In the genomic region with DNA sequence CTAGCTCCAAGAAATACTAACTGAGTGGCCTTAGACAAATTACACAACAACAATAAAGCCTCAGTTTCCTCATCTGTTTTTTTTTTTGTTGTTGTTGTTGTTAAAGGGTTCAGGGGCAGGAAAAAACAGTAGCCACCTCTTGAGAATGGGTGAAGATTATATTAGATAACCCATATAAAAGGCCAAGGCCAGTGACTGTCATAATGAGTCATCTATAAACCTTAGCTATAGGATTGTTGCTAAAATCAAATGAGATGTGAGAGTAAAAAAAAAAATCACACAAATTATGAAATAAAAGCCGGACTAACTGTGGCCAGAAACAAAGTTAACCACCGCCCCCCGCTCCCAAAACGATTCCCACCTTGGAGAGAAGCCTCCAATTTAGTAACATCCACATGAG, we compare ENCODE assay signal across 8 cellular contexts. TPM values are rescaled to one million over a fixed set of nuclear protein-coding genes. Genes with fewer than 3 reads are reported as not detected.
DNase-seq lines count a peak whose midpoint lies in the region; ATAC-seq and TF ChIP-seq lines count a peak whose summit lies in the region.

No MANE protein-coding gene starts in this region.

- H3K27me3 ChIP-seq in psoas muscle (ENCODE audit: insufficient read depth in 3 of 3, low read length in 2 of 3), result no peaks in the 10 kb centered on the region

- peak overlapping the region; percentile 89 for H3K27ac ChIP-seq in psoas muscle

- peak overlapping the region; percentile 62 for H3K4me3 ChIP-seq in epithelial cell of proximal tubule (ENCODE audit: low read depth, low read length)
- H3K4me3 ChIP-seq in psoas muscle, result peak overlapping the region; percentile 78

- peaks cover 39% of the 10 kb centered on the region for H3K4me1 ChIP-seq in ES-I3 (ENCODE audit: insufficient read depth, low read length)
- H3K4me1 ChIP-seq in psoas muscle, result peaks cover 43% of the 10 kb centered on the region

- H3K9me3 ChIP-seq in ES-I3 (ENCODE audit: control insufficient read depth, insufficient read depth, low read length) (no peaks in the 10 kb centered on the region), psoas muscle (no peaks in the 10 kb centered on the region)

- intact Hi-C loops in psoas muscle (cut with DNase I), result no loop called here

- 48 to 56% (median 48%) methylated on average over 4 of the region's 4 CpGs for WGBS in psoas muscle, 3 donors

- peak overlapping the region; percentile 78; the same call in 1 of the 2 replicates for H3K9ac ChIP-seq in ES-I3 (ENCODE audit: low read depth, low read length)

- peak; percentile 71 for DNase-seq in RKO (ENCODE audit: low spot score)
- DNase-seq in epithelial cell of proximal tubule (ENCODE audit: low read depth), result no peak
- no peak for DNase-seq in psoas muscle
- DNase-seq in left lobe of liver (ENCODE audit: low spot score), result no peak
- DNase-seq in HuH-7 (ENCODE audit: low spot score), result no peak
- DNase-seq in central memory CD4-positive, alpha-beta T cell, result no peak

- ATAC-seq in psoas muscle, result no peak
- no peak for ATAC-seq in left lobe of liver
- ATAC-seq in HG02852 (IDR thresholded peaks at IDR 0.05; ENCODE audit: unreplicated experiment), result no peak

- TF ChIP-seq CTCF in epithelial cell of proximal tubule (conservative IDR thresholded peaks at IDR 0.05; ENCODE audit: low read depth, low read length) (no peak), psoas muscle (IDR thresholded peaks at IDR 0.05) (no peak)

- H3K36me3 ChIP-seq in ES-I3 (ENCODE audit: insufficient read depth, low read length) (peaks cover 5% of the 10 kb centered on the region; the same call in 1 of the 2 replicates), psoas muscle (ENCODE audit: insufficient read depth in 1 of 2, low read depth in 1 of 2) (peaks cover 0 to 15% of the 10 kb centered on the region in 2 donors)

RNA-seq across cellular contexts. Expression of gene NAA25, which starts 1.3 kb away (rescaled TPM):
- total RNA-seq in epithelial cell of proximal tubule (11.8 and 18.7 TPM in 2 replicates), psoas muscle (10 to 100 TPM; 28.1 to 46.5 (median 42.0) TPM), left lobe of liver (7.6 TPM)
- 10 to 100 TPM; 10.9 to 27.3 (median 12.3) TPM for polyA plus RNA-seq in psoas muscle

RNA-seq across cellular contexts. Expression of gene TRAFD1, which starts 18.1 kb away (rescaled TPM):
- 19.0 and 29.4 TPM in 2 replicates for total RNA-seq in epithelial cell of proximal tubule
- total RNA-seq in psoas muscle, result 10 to 100 TPM; 10.1 to 21.0 (median 18.0) TPM
- 10 to 100 TPM in 1 of 3 donors, 1 to 10 TPM in 2; 5.0 to 20.4 (median 9.3) TPM for polyA plus RNA-seq in psoas muscle
- 9.8 TPM for total RNA-seq in left lobe of liver
